Comparison of ENCODE assay signal across 15 cellular contexts in the genomic region with DNA sequence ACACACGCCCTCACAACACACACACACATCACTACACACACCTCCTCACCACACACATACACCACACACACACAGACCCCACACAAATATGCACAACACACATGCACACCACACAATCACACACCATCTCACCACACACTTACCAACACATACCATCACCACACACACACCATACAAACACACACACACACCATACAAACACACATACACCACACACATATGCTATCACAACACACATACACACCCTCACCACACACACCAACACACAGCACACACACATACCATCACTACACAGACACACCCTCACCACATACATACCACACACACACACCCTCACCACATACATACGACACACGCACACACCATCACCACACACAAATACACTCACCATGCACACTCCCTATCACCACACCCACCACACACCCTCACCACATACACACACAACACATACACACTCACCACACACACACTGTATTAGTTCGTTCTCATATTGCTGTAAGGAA.
"Had no signal": no experiment of that assay in that cellular context is flagged by ENCODE, and none has a peak within 500 bp of the region (broad histone marks: within the 10 kb centered on the region; RNA-seq: fewer than 3 reads in every experiment).

No MANE protein-coding gene starts in this region.

- H2AFZ ChIP-seq: parathyroid adenoma had no signal

- FAIRE-seq: endothelial cell of umbilical vein had no signal

- H3K4me3 ChIP-seq: esophagus muscularis mucosa, smooth muscle cell, suprapubic skin had no signal

- H3K27ac ChIP-seq: esophagus muscularis mucosa, neutrophil, parathyroid adenoma, suprapubic skin had no signal

- DNase-seq: activated CD4-positive, alpha-beta T cell treated with anti-CD3 and anti-CD28 coated beads, Interleukin-2, amount 50 U/mL, for 1 hour; activated CD4-positive, CD25-positive, alpha-beta regulatory T cell treated with anti-CD3 and anti-CD28 coated beads, Interleukin-2, amount 50 U/mL, for 72 hours; activated CD8-positive, alpha-beta memory T cell treated with anti-CD3 and anti-CD28 coated beads, Interleukin-2, amount 50 U/mL, for 4 hours; activated T-cell treated with anti-CD3 and anti-CD28 coated beads, Interleukin-2, amount 50 U/mL, for 4 hours; effector CD4-positive, alpha-beta T cell; left cardiac atrium; naive thymus-derived CD8-positive, alpha-beta T cell; stimulated activated CD4-positive, alpha-beta T cell treated with anti-CD3 and anti-CD28 coated beads, Interleukin-4, amount 100 ng/mL, for 1 hour had no signal

- H3K9me3 ChIP-seq: neutrophil had no signal

- H3K4me1 ChIP-seq: parathyroid adenoma had no signal

- H3K36me3 ChIP-seq: esophagus muscularis mucosa, neutrophil, suprapubic skin had no signal

- H3K79me2 ChIP-seq: parathyroid adenoma had no signal

- ATAC-seq: left cardiac atrium, sciatic nerve had no signal

- H3K9ac ChIP-seq: parathyroid adenoma had no signal

- H3K4me2 ChIP-seq: smooth muscle cell had no signal
